ENCODE assay signal across 31 cellular contexts in the genomic region with DNA sequence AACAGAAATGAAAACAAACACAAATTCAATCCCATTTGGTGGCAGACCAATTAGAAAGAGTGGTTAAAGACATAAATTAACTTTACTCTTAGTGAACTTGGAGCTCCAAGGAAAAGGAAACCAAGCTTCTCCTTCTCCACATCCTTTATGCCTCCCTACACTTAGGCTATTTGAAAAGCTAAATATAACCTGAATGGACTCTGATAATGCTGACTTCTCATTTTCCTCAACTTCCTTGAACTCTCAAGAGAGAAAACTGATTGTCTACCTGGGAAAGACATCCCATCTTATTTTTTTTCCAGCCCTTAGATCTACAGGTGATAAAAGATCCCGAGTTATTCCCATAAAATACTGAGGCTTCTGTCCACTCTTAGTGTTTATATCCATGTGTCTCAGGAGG.
DNase-seq lines count a peak whose midpoint lies in the region; ATAC-seq, FAIRE-seq and TF ChIP-seq lines count a peak whose summit lies in the region.
"Had no signal": no experiment of that assay in that cellular context is flagged by ENCODE, and none has a peak within 500 bp of the region (broad histone marks: within the 10 kb centered on the region; RNA-seq: fewer than 3 reads in every experiment).

No MANE protein-coding gene starts in this region.

- H2AFZ ChIP-seq in HepG2 (ENCODE audit: low read length): no peak overlapping the region
- H2AFZ ChIP-seq in K562 (ENCODE audit: low read depth, low read length): no peak overlapping the region

- H3K4me3 ChIP-seq in HepG2 (replicated peaks in 1 of 3; ENCODE audit: insufficient read depth in 1 of 3, low read depth in 2 of 3, low read length in 3 of 3): no peak overlapping the region
- no peak overlapping the region for H3K4me3 ChIP-seq in right lobe of liver
- H3K4me3 ChIP-seq in K562: no peak overlapping the region
- H3K4me3 ChIP-seq: A549; BLaER1; BLaER1 treated with 17β-estradiol and CSF1 and Interleukin-3, amounts not matched to agents 10 nM and 100 nM had no signal

- TF ChIP-seq RAD21 in HepG2 (CRISPR knock-in tag; IDR thresholded peaks at IDR 0.05): no peak
- TF ChIP-seq RAD21 in K562 (CRISPR knock-in tag; conservative IDR thresholded peaks at IDR 0.05 in 1 of 2, IDR thresholded peaks at IDR 0.05 in 1 of 2): no peak

- no peak overlapping the region for H3K9ac ChIP-seq in HepG2 (ENCODE audit: insufficient read depth, low read depth, low read length)
- H3K9ac ChIP-seq in K562 (ENCODE audit: insufficient read depth in 1 of 2, low read depth in 2 of 2, low read length in 2 of 2): no peak overlapping the region
- H3K9ac ChIP-seq: BLaER1; BLaER1 treated with 17β-estradiol and CSF1 and Interleukin-3, amounts not matched to agents 10 nM and 100 nM had no signal

- TF ChIP-seq CTCF in HepG2 (CRISPR knock-in tag; IDR thresholded peaks at IDR 0.05): no peak
- TF ChIP-seq CTCF in right lobe of liver (IDR thresholded peaks at IDR 0.05): no peak
- no peak for TF ChIP-seq CTCF in K562 (IDR thresholded peaks at IDR 0.05 in 2 of 3, conservative IDR thresholded peaks at IDR 0.05 in 1 of 3; ENCODE audit: insufficient read depth in 2 of 3, low read depth in 1 of 3, low read length in 3 of 3)

- TF ChIP-seq EP300 in HepG2 (IDR thresholded peaks at IDR 0.05; ENCODE audit: low read depth in 2 of 2, low read length in 2 of 2): no peak
- TF ChIP-seq EP300 in HepG2 (CRISPR knock-in tag; IDR thresholded peaks at IDR 0.05; ENCODE audit: borderline replicate concordance): no peak
- TF ChIP-seq EP300 in K562 (IDR thresholded peaks at IDR 0.05; ENCODE audit: low read length): no peak

- TF ChIP-seq POLR2A in HepG2 (IDR thresholded peaks at IDR 0.05; ENCODE audit: insufficient read depth in 1 of 2, low read depth in 2 of 2, low read length in 2 of 2) (no peak), right lobe of liver (IDR thresholded peaks at IDR 0.05) (no peak), K562 (conservative IDR thresholded peaks at IDR 0.05) (no peak)

- H3K36me3 ChIP-seq in HepG2 (replicated peaks in 1 of 2; ENCODE audit: control insufficient read depth in 1 of 2, insufficient read depth in 2 of 2, low read length in 2 of 2): no peaks in the 10 kb centered on the region
- H3K36me3 ChIP-seq in right lobe of liver: no peaks in the 10 kb centered on the region
- no peaks in the 10 kb centered on the region for H3K36me3 ChIP-seq in K562 (ENCODE audit: control insufficient read depth, insufficient read depth, low read length)
- H3K36me3 ChIP-seq: BE2C; BLaER1; BLaER1 treated with 17β-estradiol and CSF1 and Interleukin-3, amounts not matched to agents 10 nM and 100 nM had no signal

- H3K27ac ChIP-seq in HepG2 (ENCODE audit: extremely low read length, insufficient read depth, low read length): no peak overlapping the region
- H3K27ac ChIP-seq in right lobe of liver: no peak overlapping the region
- H3K27ac ChIP-seq in K562 (ENCODE audit: extremely low read depth, low read depth, low read length): no peak overlapping the region
- H3K27ac ChIP-seq: 22Rv1; A549; BLaER1; BLaER1 treated with 17β-estradiol and CSF1 and Interleukin-3, amounts not matched to agents 10 nM and 100 nM; C4-2B had no signal

- H3K79me2 ChIP-seq in HepG2 (ENCODE audit: insufficient read depth, low read length) (no peaks in the 10 kb centered on the region), K562 (ENCODE audit: control insufficient read depth, insufficient read depth, low read length) (no peaks in the 10 kb centered on the region)

- CTCF ChIA-PET in HepG2 (lab: Yijun Ruan, JAX; ENCODE audit: low intra/inter-chr PET ratio, low total read pairs): no interaction called here
- CTCF ChIA-PET in K562 (lab: Yijun Ruan, JAX; ENCODE audit: low intra/inter-chr PET ratio): no interaction called here

- 0% methylated on average over 1 of the region's 1 CpG for WGBS in HepG2 (ENCODE audit: low lambda C conversion rate)
- WGBS in right lobe of liver (ENCODE audit: insufficient coverage, low coverage, low lambda C conversion rate, missing lambda C conversion rate): 57% methylated on average over 1 of the region's 1 CpG
- 0% methylated on average over 1 of the region's 1 CpG for WGBS in K562 (ENCODE audit: insufficient coverage, low coverage, missing lambda C conversion rate)

- peaks cover 38% of the 10 kb centered on the region for H3K9me3 ChIP-seq in HepG2 (ENCODE audit: low read length)
- H3K9me3 ChIP-seq in right lobe of liver: peaks cover 0 to 5% (median 0%) of the 10 kb centered on the region in 4 donors
- H3K9me3 ChIP-seq in K562 (replicated peaks; ENCODE audit: control insufficient read depth, insufficient read depth, low read depth, low read length): no peaks in the 10 kb centered on the region
- H3K9me3 ChIP-seq: BE2C, Caco-2 had no signal

- H4K20me1 ChIP-seq in HepG2 (ENCODE audit: insufficient read depth, low read length): no peaks in the 10 kb centered on the region
- H4K20me1 ChIP-seq in K562 (replicated peaks; ENCODE audit: control insufficient read depth, insufficient read depth, low read length): no peaks in the 10 kb centered on the region
- H4K20me1 ChIP-seq: BLaER1; BLaER1 treated with 17β-estradiol and CSF1 and Interleukin-3, amounts not matched to agents 10 nM and 100 nM had no signal

- ATAC-seq in HepG2: no peak
- no peak for ATAC-seq in right lobe of liver
- ATAC-seq in K562: no peak
- ATAC-seq: A549; CD8-positive, alpha-beta T cell had no signal

- in situ Hi-C loops in HepG2 (cut with HindIII; ENCODE audit: extremely low pct_ligation_motif_present, low pct_unique_long_range_greater_than_20kb): no loop called here
- in situ Hi-C loops in K562 (cut with MboI): no loop called here

- no peak overlapping the region for H3K4me2 ChIP-seq in HepG2 (ENCODE audit: low read depth, low read length)
- no peak overlapping the region for H3K4me2 ChIP-seq in K562 (ENCODE audit: insufficient read depth, low read length)
- H3K4me2 ChIP-seq: A549; BLaER1; BLaER1 treated with 17β-estradiol and CSF1 and Interleukin-3, amounts not matched to agents 10 nM and 100 nM had no signal

- no peaks in the 10 kb centered on the region for H3K9me1 ChIP-seq in K562 (ENCODE audit: control insufficient read depth, insufficient read depth, low read length)

- BruUV-seq in HepG2 (replicated peaks; lab: Mats Ljungman, UMichigan) (no TSS peak), K562 (replicated peaks; lab: Mats Ljungman, UMichigan) (no TSS peak)

- POLR2A ChIA-PET in HepG2 (lab: Yijun Ruan, JAX) (no interaction called here), K562 (lab: Yijun Ruan, JAX) (interaction anchor here (0.7 kb wide), 1 partner anchor 345 kb away, joined by 3 read pairs; no protein-coding TSS in a partner anchor)

- no peaks in the 10 kb centered on the region for H3K27me3 ChIP-seq in HepG2 (ENCODE audit: control insufficient read depth in 1 of 2, insufficient read depth in 2 of 2, low read length in 2 of 2)
- H3K27me3 ChIP-seq in right lobe of liver: no peaks in the 10 kb centered on the region
- H3K27me3 ChIP-seq in K562 (ENCODE audit: control insufficient read depth in 2 of 2, insufficient read depth in 2 of 2, low read length in 2 of 2): no peaks in the 10 kb centered on the region
- H3K27me3 ChIP-seq: BE2C; BLaER1; BLaER1 treated with 17β-estradiol and CSF1 and Interleukin-3, amounts not matched to agents 10 nM and 100 nM had no signal

- no peaks in the 10 kb centered on the region for H3K4me1 ChIP-seq in HepG2 (ENCODE audit: insufficient read depth, low read length)
- no peaks in the 10 kb centered on the region for H3K4me1 ChIP-seq in right lobe of liver
- no peaks in the 10 kb centered on the region for H3K4me1 ChIP-seq in K562 (replicated peaks in 1 of 2; ENCODE audit: control insufficient read depth in 2 of 2, insufficient read depth in 2 of 2, low read length in 2 of 2)
- H3K4me1 ChIP-seq: A549; BE2C; BLaER1; BLaER1 treated with 17β-estradiol and CSF1 and Interleukin-3, amounts not matched to agents 10 nM and 100 nM; Caco-2 had no signal

- intact Hi-C loops in HepG2 (cut with micrococcal nuclease; ENCODE audit: unreplicated experiment): no loop called here
- intact Hi-C loops in right lobe of liver (cut with DNase I): no loop called here
- intact Hi-C loops in K562 (cut with micrococcal nuclease): no loop called here

- DNase-seq in HepG2 (ENCODE audit: low spot score): no peak
- DNase-seq in right lobe of liver: no peak
- DNase-seq in K562 (ENCODE audit: extremely low read depth in 1 of 4, low spot score in 3 of 4): no peak
- DNase-seq in activated T-cell treated with anti-CD3 and anti-CD28 coated beads, Interleukin-2, amount 50 U/mL, for 1 hour: no peak
- DNase-seq: 8988T; ACHN; AML-193; BE2C; C1 segment of cervical spinal cord; Caco-2; Calu3; CD4-positive, alpha-beta memory T cell; CD4-positive, alpha-beta T cell; CD4-positive, CD25-positive, alpha-beta regulatory T cell; CD8-positive, alpha-beta memory T cell; CD8-positive, alpha-beta T cell; COR-L47; DMS 273 treated with DMSO at 0.1 percent for 48 hours; DMS153; DMS53; DMS79; DMS79 treated with DMSO at 0.1 percent for 48 hours; DND-41; EL had no signal

- FAIRE-seq in HepG2 (lab: Jason Lieb, UNC) (no peak), K562 (lab: Jason Lieb, UNC) (no peak)
- FAIRE-seq: A204.1, A549, D721Med had no signal

TF ChIP-seq in HepG2, 621 proteins besides CTCF, POLR2A, EP300 and RAD21:
- no peak for TF ChIP-seq PHB2 (IDR thresholded peaks at IDR 0.05; ENCODE audit: partially characterized antibody)
- no peak for TF ChIP-seq BCL6 (CRISPR knock-in tag; IDR thresholded peaks at IDR 0.05)
- TF ChIP-seq MAFK (conservative IDR thresholded peaks at IDR 0.05 in 1 of 2, IDR thresholded peaks at IDR 0.05 in 1 of 2; ENCODE audit: low read length in 2 of 2): peak; percentile 57 to 67; a peak in 3 of 4 replicates
- TF ChIP-seq ISL2 (CRISPR knock-in tag; IDR thresholded peaks at IDR 0.05): no peak
- TF ChIP-seq MAFF (IDR thresholded peaks at IDR 0.05; ENCODE audit: low read depth, low read length): peak; percentile 49; the same call in 1 of the 2 replicates

TF ChIP-seq in K562, 482 proteins besides CTCF, POLR2A, EP300 and RAD21:
- no peak for TF ChIP-seq ATF7 (IDR thresholded peaks at IDR 0.05)
- peak; percentile 23; the same call in 1 of the 2 replicates for TF ChIP-seq ZNF316 (IDR thresholded peaks at IDR 0.05)

Comparison
In these comparisons a context has a peak if more than half of its experiments do, and no peak if none do; other contexts are left out.
1. Of the 241 proteins assayed by ChIP-seq in both HepG2 and K562: peak only in HepG2: MAFF and MAFK; only in K562: none; in both: none; in neither: 239.